26 cellular contexts compared by ENCODE assay signal in the genomic region with DNA sequence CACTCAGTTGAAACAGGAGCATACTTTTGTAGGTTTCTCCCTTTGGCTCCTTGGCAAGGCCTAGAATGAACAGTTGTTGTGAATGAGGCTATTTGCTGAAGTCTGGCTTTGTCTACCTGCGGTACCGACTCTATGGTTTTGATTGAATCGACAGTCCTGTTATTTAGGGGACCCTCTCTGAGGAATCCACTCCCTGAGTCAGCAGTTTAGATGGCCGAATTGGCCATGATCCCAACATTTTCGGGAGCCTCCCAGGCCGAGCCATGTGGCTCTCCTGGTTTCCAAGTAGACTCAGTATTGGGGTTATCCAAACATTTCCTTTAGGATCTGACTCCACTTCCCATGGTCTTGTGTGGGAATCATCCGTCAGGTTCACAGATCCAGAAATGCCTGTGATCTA.
"Had no signal": no experiment of that assay in that cellular context is flagged by ENCODE, and none has a peak within 500 bp of the region (broad histone marks: within the 10 kb centered on the region; RNA-seq: fewer than 3 reads in every experiment).

No MANE protein-coding gene starts in this region.

- DNase-seq: colonic mucosa; cortex of kidney; effector CD8-positive, alpha-beta T cell; effector memory CD8-positive, alpha-beta T cell; endodermal cell; erythroblast; esophagus squamous epithelium; foreskin fibroblast; foreskin melanocyte; gastrocnemius medialis; glutamatergic neuron; head of caudate nucleus; heart right ventricle; hippocampal formation; left cardiac atrium; left lung; left ventricle myocardium superior; lower lobe of right lung; mesenchymal stem cell; mucosa of descending colon; naive B cell had no signal

- H3K4me1 ChIP-seq: colonic mucosa, esophagus squamous epithelium, gastrocnemius medialis, heart right ventricle, left lung, lower lobe of right lung had no signal

- H3K9me3 ChIP-seq: colonic mucosa, esophagus squamous epithelium, gastrocnemius medialis, heart right ventricle, left lung, lower lobe of right lung, mucosa of descending colon had no signal

- H3K4me3 ChIP-seq: colonic mucosa, esophagus squamous epithelium, gastrocnemius medialis, heart right ventricle, left lung, lower lobe of right lung, mucosa of descending colon had no signal

- H3K27ac ChIP-seq: colonic mucosa, epithelial cell of prostate, esophagus squamous epithelium, gastrocnemius medialis, heart right ventricle, left lung, lower lobe of right lung had no signal

- FAIRE-seq: endometrium, islet of Langerhans, keratinocyte had no signal

- H3K36me3 ChIP-seq: colonic mucosa, esophagus squamous epithelium, gastrocnemius medialis, heart right ventricle, left lung, lower lobe of right lung had no signal

- H3K27me3 ChIP-seq: colonic mucosa, esophagus squamous epithelium, gastrocnemius medialis, left lung had no signal

- ATAC-seq: effector memory CD8-positive, alpha-beta T cell; esophagus mucosa; gastrocnemius medialis; heart right ventricle; left cardiac atrium; left lung; left ventricle myocardium superior; lower lobe of right lung; mucosa of descending colon had no signal
